In genomic region chr5:58724992-58725391, GRCh38 we compare ENCODE assay signal across 16 cellular contexts.
DNase-seq lines count a peak whose midpoint lies in the region; ATAC-seq and TF ChIP-seq lines count a peak whose summit lies in the region.
"Had no signal": no experiment of that assay in that cellular context is flagged by ENCODE, and none has a peak within 500 bp of the region (broad histone marks: within the 10 kb centered on the region; RNA-seq: fewer than 3 reads in every experiment).

No MANE protein-coding gene starts in this region.

- TF ChIP-seq POLR2A in heart left ventricle (IDR thresholded peaks at IDR 0.05), result no peak

- H3K4me1 ChIP-seq in heart left ventricle, result peaks cover 0 to 5% (median 0%) of the 10 kb centered on the region in 12 donors
- H3K4me1 ChIP-seq: A549; BLaER1 treated with 17β-estradiol and CSF1 and Interleukin-3, amounts not matched to agents 10 nM and 100 nM had no signal

- TF ChIP-seq CTCF in heart left ventricle (IDR thresholded peaks at IDR 0.05), result no peak

- H3K27ac ChIP-seq in heart left ventricle, result no peak overlapping the region
- H3K27ac ChIP-seq: 22Rv1; A549; BLaER1 treated with 17β-estradiol and CSF1 and Interleukin-3, amounts not matched to agents 10 nM and 100 nM; C4-2B had no signal

- 96 to 99% (median 98%) methylated on average over 2 of the region's 2 CpGs for WGBS in heart left ventricle, 4 donors

- peak; percentile 14 for DNase-seq in DMS53 (lab: John Stamatoyannopoulos, UW)
- DNase-seq in DMS53 treated with DMSO at 0.1 percent for 48 hours (lab: John Stamatoyannopoulos, UW; ENCODE audit: unreplicated experiment), result no peak
- peak; percentile 16 for DNase-seq in NCI-H69 (lab: John Stamatoyannopoulos, UW)
- DNase-seq in heart left ventricle, result no peak
- no peak for DNase-seq in GM19238 (ENCODE audit: insufficient read length, low spot score)
- DNase-seq: AML-193; Caco-2; Calu3; CD4-positive, alpha-beta T cell; CD8-positive, alpha-beta T cell; DMS79 treated with DMSO at 0.1 percent for 48 hours; GF-D8 had no signal

- H3K27me3 ChIP-seq in heart left ventricle, result no peaks in the 10 kb centered on the region
- H3K27me3 ChIP-seq: BLaER1 treated with 17β-estradiol and CSF1 and Interleukin-3, amounts not matched to agents 10 nM and 100 nM had no signal

- ATAC-seq in heart left ventricle, result no peak
- ATAC-seq: A549; CD8-positive, alpha-beta T cell had no signal

- H3K4me3 ChIP-seq in heart left ventricle, result no peak overlapping the region
- H3K4me3 ChIP-seq: A549; BLaER1 treated with 17β-estradiol and CSF1 and Interleukin-3, amounts not matched to agents 10 nM and 100 nM had no signal

- intact Hi-C loops in heart left ventricle (cut with DNase I), result no loop called here

- no peaks in the 10 kb centered on the region for H3K36me3 ChIP-seq in heart left ventricle
- H3K36me3 ChIP-seq: BLaER1 treated with 17β-estradiol and CSF1 and Interleukin-3, amounts not matched to agents 10 nM and 100 nM had no signal

- H3K9me3 ChIP-seq in heart left ventricle, result peaks cover 0 to 20% (median 9%) of the 10 kb centered on the region in 12 donors
- H3K9me3 ChIP-seq: Caco-2 had no signal

Comparison
In these comparisons a context has a peak if more than half of its experiments do, and no peak if none do; other contexts are left out.
1. DNase-seq: peak in DMS53 (single experiment) and NCI-H69 (single experiment); none in DMS53 treated with DMSO at 0.1 percent for 48 hours (single experiment), heart left ventricle (0 of 5) and GM19238 (single experiment).